In genomic region chr10:124392651-124393342, GRCh38 we compare ENCODE assay signal across 31 cellular contexts. TPM values are rescaled to one million over a fixed set of nuclear protein-coding genes. Genes with fewer than 3 reads are reported as not detected.
"Had no signal": no experiment of that assay in that cellular context is flagged by ENCODE, and none has a peak within 500 bp of the region (broad histone marks: within the 10 kb centered on the region; RNA-seq: fewer than 3 reads in every experiment).

No MANE protein-coding gene starts in this region.

- H3K27ac Mint-ChIP-seq: activated CD4-positive, alpha-beta T cell treated with anti-CD3 and anti-CD28 coated beads, Interleukin-2, amount 10 ng/mL, durations not matched to agents 24 days and 14 days; activated CD8-positive, alpha-beta T cell treated with anti-CD3 and anti-CD28 coated beads for 36 hours; activated naive CD8-positive, alpha-beta T cell treated with anti-CD3 and anti-CD28 coated beads for 36 hours; activated T-cell treated with anti-CD3 and anti-CD28 coated beads, Interleukin-2, amount 50 U/mL, for 72 hours; activated T-helper 17 cell treated with anti-CD3 and anti-CD28 coated beads, Interleukin-2, amount 50 U/mL, for 72 hours had no signal

- H3K4me3 Mint-ChIP-seq: activated CD4-positive, alpha-beta T cell treated with anti-CD3 and anti-CD28 coated beads, Interleukin-2, amount 10 ng/mL, durations not matched to agents 24 days and 14 days; activated CD8-positive, alpha-beta T cell treated with anti-CD3 and anti-CD28 coated beads for 36 hours; activated naive CD8-positive, alpha-beta T cell treated with anti-CD3 and anti-CD28 coated beads for 36 hours; activated T-cell treated with anti-CD3 and anti-CD28 coated beads, Interleukin-2, amount 50 U/mL, for 72 hours; activated T-helper 17 cell treated with anti-CD3 and anti-CD28 coated beads, Interleukin-2, amount 50 U/mL, for 72 hours had no signal

- H3K4me1 Mint-ChIP-seq: activated CD4-positive, alpha-beta T cell treated with anti-CD3 and anti-CD28 coated beads, Interleukin-2, amount 10 ng/mL, durations not matched to agents 24 days and 14 days; activated naive CD8-positive, alpha-beta T cell treated with anti-CD3 and anti-CD28 coated beads for 36 hours; activated T-helper 17 cell treated with anti-CD3 and anti-CD28 coated beads, Interleukin-2, amount 50 U/mL, for 72 hours had no signal

- H3K4me3 ChIP-seq: cardiac muscle cell, SJCRH30, SK-N-MC had no signal

- H3K9me3 ChIP-seq: SJCRH30 had no signal

- H3K27ac ChIP-seq: cardiac muscle cell, SJCRH30, SK-N-MC had no signal

- H3K36me3 Mint-ChIP-seq: activated naive CD8-positive, alpha-beta T cell treated with anti-CD3 and anti-CD28 coated beads for 36 hours had no signal

- H3K4me1 ChIP-seq: SJCRH30 had no signal

- ATAC-seq: activated CD8-positive, alpha-beta T cell treated with anti-CD3 and anti-CD28 coated beads for 36 hours; activated T-cell treated with anti-CD3 and anti-CD28 coated beads, Interleukin-2, amount 50 U/mL, for 72 hours; activated T-helper 17 cell treated with anti-CD3 and anti-CD28 coated beads, Interleukin-2, amount 50 U/mL, for 72 hours had no signal

- DNase-seq: activated CD4-positive, alpha-beta T cell treated with anti-CD3 and anti-CD28 coated beads, Interleukin-2, amount 10 ng/mL, durations not matched to agents 24 days and 14 days; activated CD4-positive, alpha-beta T cell treated with anti-CD3 and anti-CD28 coated beads, Interleukin-2, amount 50 U/mL, for 4 hours; activated CD8-positive, alpha-beta T cell treated with anti-CD3 and anti-CD28 coated beads for 36 hours; activated effector memory CD4-positive, alpha-beta T cell treated with anti-CD3 and anti-CD28 coated beads, Interleukin-2, amount 50 U/mL, for 16 hours; activated naive CD4-positive, alpha-beta T cell; activated naive CD4-positive, alpha-beta T cell treated with anti-CD3 and anti-CD28 coated beads, Interleukin-2, amount 50 U/mL, for 16 hours; activated naive CD8-positive, alpha-beta T cell treated with anti-CD3 and anti-CD28 coated beads for 36 hours; activated T-cell treated with anti-CD3 and anti-CD28 coated beads, Interleukin-2, amount 50 U/mL, for 1 hour; activated T-cell treated with anti-CD3 and anti-CD28 coated beads, Interleukin-2, amount 50 U/mL, for 72 hours; amniotic stem cell; NCI-H1048; NCI-H1105 treated with DMSO at 0.1 percent for 48 hours; NCI-H1436; NCI-H1694; NCI-H1930; NCI-H510A; NCI-H526; NCI-H748 treated with DMSO at 0.1 percent for 48 hours; NK-92 treated with Interleukin-12 subunit alpha and Interleukin-12 subunit beta, amount 100 ng/mL, for 24 hours; OCI-M1; SHP77; SJCRH30; T1000 had no signal

- H3K27me3 Mint-ChIP-seq: activated CD8-positive, alpha-beta T cell treated with anti-CD3 and anti-CD28 coated beads for 36 hours; activated naive CD8-positive, alpha-beta T cell treated with anti-CD3 and anti-CD28 coated beads for 36 hours; activated T-helper 17 cell treated with anti-CD3 and anti-CD28 coated beads, Interleukin-2, amount 50 U/mL, for 72 hours had no signal

- H3K27me3 ChIP-seq: SJCRH30 had no signal

- H3K9me3 Mint-ChIP-seq: activated CD4-positive, alpha-beta T cell treated with anti-CD3 and anti-CD28 coated beads, Interleukin-2, amount 10 ng/mL, durations not matched to agents 24 days and 14 days; activated CD8-positive, alpha-beta T cell treated with anti-CD3 and anti-CD28 coated beads for 36 hours; activated T-helper 17 cell treated with anti-CD3 and anti-CD28 coated beads, Interleukin-2, amount 50 U/mL, for 72 hours had no signal

RNA-seq across cellular contexts. Expression of gene NKX1-2, which starts 57.0 kb away (rescaled TPM):
- total RNA-seq: activated CD4-positive, alpha-beta T cell treated with anti-CD3 and anti-CD28 coated beads, Interleukin-2, amount 10 ng/mL, durations not matched to agents 24 days and 14 days; activated CD8-positive, alpha-beta memory T cell treated with anti-CD3 and anti-CD28 coated beads for 36 hours; activated CD8-positive, alpha-beta T cell treated with anti-CD3 and anti-CD28 coated beads for 36 hours; activated naive CD8-positive, alpha-beta T cell treated with anti-CD3 and anti-CD28 coated beads for 36 hours; activated T-cell treated with anti-CD3 and anti-CD28 coated beads, Interleukin-2, amount 50 U/mL, for 72 hours; activated T-helper 17 cell treated with anti-CD3 and anti-CD28 coated beads, Interleukin-2, amount 50 U/mL, for 72 hours; aorta; RPMI7951; T-helper 1 cell treated with Interleukin-12 subunit alpha and Interleukin-12 subunit beta and Interleukin-4 antibody, amounts not matched to agents 30 ng/mL and 1 ng/mL, for 36 hours; T-helper 2 cell treated with Interferon-gamma antibody and Interleukin-4, amounts not matched to agents 100 ng/mL and 5 ng/mL, for 36 hours had no signal
- polyA plus RNA-seq: aorta, cardiac muscle cell had no signal
